ENCODE assay signal across 1 cellular context in the genomic region with DNA sequence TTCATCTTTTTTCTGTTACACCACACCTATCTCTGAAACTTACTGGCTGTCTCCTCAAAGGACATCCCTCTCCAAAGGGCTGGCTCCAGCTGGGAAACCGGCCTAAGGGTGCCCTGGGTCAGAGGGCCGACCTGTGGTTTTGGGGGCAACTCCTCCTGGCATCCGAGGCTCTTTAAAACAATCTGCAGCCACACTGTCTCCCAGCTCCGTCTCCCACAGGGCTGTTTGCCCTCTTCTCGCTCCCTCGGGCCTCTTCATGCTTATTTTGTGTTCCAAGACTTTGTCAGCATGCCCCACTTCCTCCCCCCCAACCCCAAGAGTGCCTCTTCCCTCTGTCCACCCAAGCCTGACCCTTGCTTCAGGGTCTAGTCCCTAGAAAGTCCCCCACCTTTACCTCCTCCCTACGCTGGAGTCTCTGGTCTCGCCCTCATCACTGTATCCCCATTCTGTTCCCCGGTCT.
TF ChIP-seq lines count a peak whose summit lies in the region.

No MANE protein-coding gene starts in this region.

TF ChIP-seq in K562, 482 proteins besides CTCF, POLR2A, EP300 and RAD21:
- no peak for TF ChIP-seq POLR2AphosphoS5 (IDR thresholded peaks at IDR 0.05; ENCODE audit: control insufficient read depth, insufficient read depth, low read depth, low read length)
- TF ChIP-seq, protein P1, sequence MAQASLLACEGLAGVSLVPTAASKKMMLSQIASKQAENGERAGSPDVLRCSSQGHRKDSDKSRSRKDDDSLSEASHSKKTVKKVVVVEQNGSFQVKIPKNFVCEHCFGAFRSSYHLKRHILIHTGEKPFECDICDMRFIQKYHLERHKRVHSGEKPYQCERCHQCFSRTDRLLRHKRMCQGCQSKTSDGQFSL (CRISPR knock-in tag; IDR thresholded peaks at IDR 0.05): peak; percentile 46; the same call in 1 of the 2 replicates
- TF ChIP-seq, protein P1 (tag; IDR thresholded peaks at IDR 0.05): no peak
- TF ChIP-seq, protein P2, sequence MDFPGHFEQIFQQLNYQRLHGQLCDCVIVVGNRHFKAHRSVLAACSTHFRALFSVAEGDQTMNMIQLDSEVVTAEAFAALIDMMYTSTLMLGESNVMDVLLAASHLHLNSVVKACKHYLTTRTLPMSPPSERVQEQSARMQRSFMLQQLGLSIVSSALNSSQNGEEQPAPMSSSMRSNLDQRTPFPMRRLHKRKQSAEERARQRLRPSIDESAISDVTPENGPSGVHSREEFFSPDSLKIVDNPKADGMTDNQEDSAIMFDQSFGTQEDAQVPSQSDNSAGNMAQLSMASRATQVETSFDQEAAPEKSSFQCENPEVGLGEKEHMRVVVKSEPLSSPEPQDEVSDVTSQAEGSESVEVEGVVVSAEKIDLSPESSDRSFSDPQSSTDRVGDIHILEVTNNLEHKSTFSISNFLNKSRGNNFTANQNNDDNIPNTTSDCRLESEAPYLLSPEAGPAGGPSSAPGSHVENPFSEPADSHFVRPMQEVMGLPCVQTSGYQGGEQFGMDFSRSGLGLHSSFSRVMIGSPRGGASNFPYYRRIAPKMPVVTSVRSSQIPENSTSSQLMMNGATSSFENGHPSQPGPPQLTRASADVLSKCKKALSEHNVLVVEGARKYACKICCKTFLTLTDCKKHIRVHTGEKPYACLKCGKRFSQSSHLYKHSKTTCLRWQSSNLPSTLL (IDR thresholded peaks at IDR 0.05): 0 out of 2 replicates have a peak, but pooled peaks have one; percentile 8
- TF ChIP-seq, protein P3, sequence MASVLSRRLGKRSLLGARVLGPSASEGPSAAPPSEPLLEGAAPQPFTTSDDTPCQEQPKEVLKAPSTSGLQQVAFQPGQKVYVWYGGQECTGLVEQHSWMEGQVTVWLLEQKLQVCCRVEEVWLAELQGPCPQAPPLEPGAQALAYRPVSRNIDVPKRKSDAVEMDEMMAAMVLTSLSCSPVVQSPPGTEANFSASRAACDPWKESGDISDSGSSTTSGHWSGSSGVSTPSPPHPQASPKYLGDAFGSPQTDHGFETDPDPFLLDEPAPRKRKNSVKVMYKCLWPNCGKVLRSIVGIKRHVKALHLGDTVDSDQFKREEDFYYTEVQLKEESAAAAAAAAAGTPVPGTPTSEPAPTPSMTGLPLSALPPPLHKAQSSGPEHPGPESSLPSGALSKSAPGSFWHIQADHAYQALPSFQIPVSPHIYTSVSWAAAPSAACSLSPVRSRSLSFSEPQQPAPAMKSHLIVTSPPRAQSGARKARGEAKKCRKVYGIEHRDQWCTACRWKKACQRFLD (CRISPR knock-in tag; IDR thresholded peaks at IDR 0.05): 0 out of 2 replicates have a peak, but pooled peaks have one; percentile 4
